8 cellular contexts compared by ENCODE assay signal in the genomic region with DNA sequence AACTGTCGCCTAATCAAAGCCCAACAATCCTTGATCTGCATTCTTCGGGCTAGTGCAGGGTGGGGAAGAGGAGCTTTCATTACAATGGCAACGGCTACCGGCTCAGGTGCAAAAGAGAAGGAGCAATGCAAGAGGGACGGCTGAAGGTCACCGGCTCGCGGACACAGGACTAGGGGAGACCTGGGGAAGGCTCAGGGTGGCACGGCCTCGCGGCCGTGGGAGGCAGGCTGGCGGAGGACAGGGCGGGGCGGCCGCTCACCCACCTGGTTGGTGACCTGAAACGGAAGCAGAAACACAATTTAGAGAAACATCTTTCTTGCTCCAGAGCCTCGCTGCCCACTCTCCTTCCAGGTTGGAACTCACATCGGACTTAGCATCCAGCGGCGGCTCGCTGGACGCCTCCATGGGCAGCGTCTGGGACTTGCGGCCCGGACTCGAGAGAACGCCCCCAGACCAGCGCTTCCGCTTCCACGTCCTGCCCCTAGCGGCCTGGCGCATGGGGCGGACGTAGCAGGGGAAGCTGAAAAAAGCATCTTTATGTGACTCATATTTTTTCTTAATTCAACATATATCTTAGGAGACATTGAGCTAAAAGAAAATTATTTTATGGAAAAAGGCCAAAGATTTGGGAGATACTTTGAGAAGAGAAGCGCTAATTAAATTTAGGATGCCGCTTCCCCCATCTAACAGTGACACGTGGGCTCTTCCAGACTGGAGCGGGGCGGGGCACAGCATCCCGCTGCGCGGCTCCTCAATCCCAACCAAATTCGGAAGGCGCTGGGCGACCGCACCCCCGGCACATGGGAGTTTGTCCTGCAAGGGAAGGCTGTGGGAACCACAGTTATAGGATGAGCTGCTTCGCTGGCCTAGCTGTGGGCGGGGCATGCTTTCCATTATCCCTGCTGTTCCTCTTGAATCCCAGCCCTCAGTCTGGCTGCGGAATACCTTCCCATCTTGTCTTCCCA. TPM values are rescaled to one million over a fixed set of nuclear protein-coding genes. Genes with fewer than 3 reads are reported as not detected.
DNase-seq lines count a peak whose midpoint lies in the region; FAIRE-seq lines count a peak whose summit lies in the region.

A gene (minus strand): TSS at position 441 of the 965 bp plus-strand sequence. CDS start 36 bp downstream, at position 405.

- peak within 1 kb of the TSS; percentile 94 for H3K9ac ChIP-seq in neuronal stem cell (ENCODE audit: low read depth, low read length, poor library complexity)

- peak; percentile 53 for DNase-seq in GM04503 (ENCODE audit: low read depth)
- DNase-seq in HAP-1 (ENCODE audit: low spot score in 2 of 2) = peak; percentile 86 to 94
- DNase-seq in MG63 = peak; percentile 92
- DNase-seq in SK-MEL-5 (ENCODE audit: low read depth, low spot score) = peak; percentile 92
- DNase-seq in activated naive CD4-positive, alpha-beta T cell treated with anti-CD3 and anti-CD28 coated beads for 36 hours = peak; percentile 70
- DNase-seq in frontal cortex (ENCODE audit: low spot score in 2 of 2) = peak; percentile 75 to 81
- peak; percentile 80 for DNase-seq in neuronal stem cell (ENCODE audit: low spot score)
- peak in 48 of 49 donors; percentile 12 to 86 (median 58) for DNase-seq in substantia nigra (lab: John Stamatoyannopoulos, UW)

- H3K18ac ChIP-seq in neuronal stem cell (ENCODE audit: low read length) = peak within 1 kb of the TSS; percentile 76

- peaks cover 25% of the 10 kb centered on the region for H3K4me1 Mint-ChIP-seq in activated naive CD4-positive, alpha-beta T cell treated with anti-CD3 and anti-CD28 coated beads for 36 hours (ENCODE audit: low read depth)

- H3K4ac ChIP-seq in neuronal stem cell (ENCODE audit: low read length) = no peak within 1 kb of the TSS

- no peaks in the 10 kb centered on the region for H3K27me3 ChIP-seq in HAP-1 (ENCODE audit: low read depth)
- H3K27me3 ChIP-seq in MG63 = no peaks in the 10 kb centered on the region
- H3K27me3 ChIP-seq in neuronal stem cell (ENCODE audit: control insufficient read depth in 3 of 3, insufficient read depth in 3 of 3, low read depth in 1 of 3, low read length in 3 of 3) = peaks cover 0 to 2% (median 0%) of the 10 kb centered on the region in 3 experiments

- H2BK15ac ChIP-seq in neuronal stem cell (ENCODE audit: low read length) = no peak within 1 kb of the TSS

- intact Hi-C loops in activated naive CD4-positive, alpha-beta T cell treated with anti-CD3 and anti-CD28 coated beads for 36 hours (cut with micrococcal nuclease) = loop anchor here (1.0 to 10.0 kb wide), 4 partner anchors 8 to 1403 kb away; a partner anchor contains a TSS

- H3K27ac ChIP-seq in neuronal stem cell (replicated peaks; ENCODE audit: low read length) (peak within 1 kb of the TSS; percentile 24), substantia nigra (ENCODE audit: low read depth, low read length, poor library complexity, severe bottlenecking) (peak within 1 kb of the TSS; percentile 77)

- H3K9me3 Mint-ChIP-seq in activated naive CD4-positive, alpha-beta T cell treated with anti-CD3 and anti-CD28 coated beads for 36 hours = no peaks in the 10 kb centered on the region

- peak within 1 kb of the TSS; percentile 69 for H3K4me3 ChIP-seq in HAP-1
- H3K4me3 ChIP-seq in MG63 = peak within 1 kb of the TSS; percentile 81
- peak within 1 kb of the TSS; percentile 93 to 95 for H3K4me3 ChIP-seq in neuronal stem cell (ENCODE audit: low read length in 2 of 2)

- no peak within 1 kb of the TSS for H4K91ac ChIP-seq in neuronal stem cell (ENCODE audit: low read depth, low read length, poor library complexity)

- peak within 1 kb of the TSS; percentile 84 for H3K14ac ChIP-seq in neuronal stem cell (ENCODE audit: low read length)

- peak within 1 kb of the TSS; percentile 81 for H3K23ac ChIP-seq in neuronal stem cell (ENCODE audit: low read depth, low read length, poor library complexity)

- H3K27me3 Mint-ChIP-seq in activated naive CD4-positive, alpha-beta T cell treated with anti-CD3 and anti-CD28 coated beads for 36 hours (ENCODE audit: low read depth) = no peaks in the 10 kb centered on the region

- H3K4me2 ChIP-seq in neuronal stem cell (ENCODE audit: insufficient read depth, low read length, poor library complexity, severe bottlenecking) = peak within 1 kb of the TSS; percentile 97

- no peak within 1 kb of the TSS for H2BK12ac ChIP-seq in neuronal stem cell (ENCODE audit: low read length)

- peaks cover 9% of the 10 kb centered on the region for H3K4me1 ChIP-seq in HAP-1
- peaks cover 2 to 3% of the 10 kb centered on the region in 2 donors for H3K4me1 ChIP-seq in neuronal stem cell (ENCODE audit: control insufficient read depth in 2 of 2, insufficient read depth in 1 of 2, low read depth in 1 of 2, low read length in 2 of 2)

- WGBS in neuronal stem cell (ENCODE audit: extremely low coverage in 2 of 2, insufficient read length in 2 of 2, insufficient replicate concordance in 1 of 2), 2 donors = no CpG with 5 or more reads among the region's 51 CpGs

- H3K36me3 ChIP-seq in HAP-1 (replicated peaks) = peaks cover 4% of the 10 kb centered on the region; the same call in 1 of the 2 replicates
- peaks cover 20% of the 10 kb centered on the region for H3K36me3 ChIP-seq in MG63
- peaks cover 6 to 34% of the 10 kb centered on the region in 2 donors for H3K36me3 ChIP-seq in neuronal stem cell (replicated peaks in 1 of 2; ENCODE audit: control insufficient read depth in 2 of 2, insufficient read depth in 2 of 2, low read length in 2 of 2)

- peak within 1 kb of the TSS; percentile 49 for H2BK5ac ChIP-seq in neuronal stem cell (ENCODE audit: low read length)

- peaks cover 18% of the 10 kb centered on the region for H3K36me3 Mint-ChIP-seq in activated naive CD4-positive, alpha-beta T cell treated with anti-CD3 and anti-CD28 coated beads for 36 hours (ENCODE audit: low read depth)

- in situ Hi-C loops in HAP-1 (cut with MboI; ENCODE audit: low sequenced_read_pairs) (no loop called here), SK-MEL-5 (cut with HindIII; ENCODE audit: low pct_unique_long_range_greater_than_20kb, low sequenced_read_pairs) (no loop called here)

- peak within 1 kb of the TSS; percentile 99 for H2AFZ ChIP-seq in neuronal stem cell (ENCODE audit: low read length)

- peak within 1 kb of the TSS; percentile 81 for H3K27ac Mint-ChIP-seq in activated naive CD4-positive, alpha-beta T cell treated with anti-CD3 and anti-CD28 coated beads for 36 hours

- no peak within 1 kb of the TSS for H2BK120ac ChIP-seq in neuronal stem cell (ENCODE audit: low read depth, low read length)

- peak within 1 kb of the TSS; percentile 93 for H3K4me3 Mint-ChIP-seq in activated naive CD4-positive, alpha-beta T cell treated with anti-CD3 and anti-CD28 coated beads for 36 hours

- H3K79me1 ChIP-seq in neuronal stem cell (ENCODE audit: low read depth, low read length) = no peaks in the 10 kb centered on the region

- no peaks in the 10 kb centered on the region for H3K9me3 ChIP-seq in HAP-1
- H3K9me3 ChIP-seq in MG63 = no peaks in the 10 kb centered on the region
- H3K9me3 ChIP-seq in neuronal stem cell (replicated peaks in 1 of 2; ENCODE audit: control insufficient read depth in 2 of 2, insufficient read depth in 1 of 2, low read depth in 1 of 2, low read length in 2 of 2) = no peaks in the 10 kb centered on the region

- H2AK5ac ChIP-seq in neuronal stem cell (ENCODE audit: low read depth, low read length) = peak within 1 kb of the TSS; percentile 70

- no peak for FAIRE-seq in frontal cortex (lab: Jason Lieb, UNC)

- CTCF ChIA-PET in activated naive CD4-positive, alpha-beta T cell treated with anti-CD3 and anti-CD28 coated beads for 36 hours (lab: Charles Lee) = interaction anchor here (0.6 to 1.5 kb wide), 4 partner anchors 10 to 161 kb away, joined by 3 to 4 read pairs (median 3); no protein-coding TSS in a partner anchor

- H4K8ac ChIP-seq in neuronal stem cell (ENCODE audit: low read depth, low read length) = no peak within 1 kb of the TSS

RNA-seq across cellular contexts. Expression of the gene that starts here (rescaled TPM):
- 72.1 and 744 TPM in 2 replicates for total RNA-seq in MG63 (2014; rRNA removed; shearing (Covaris generic); ENCODE audit: low replicate concordance)
- 214 TPM in 2 replicates for total RNA-seq in SK-MEL-5 (2014; rRNA removed; shearing (Covaris generic))
- 21.4 and 68.6 TPM in 2 replicates for polyA plus RNA-seq in SK-MEL-5 (2015; cell fraction: cytosol; rRNA removed)
- polyA plus RNA-seq in SK-MEL-5 (2015; cell fraction: nucleus; rRNA removed) = 25.5 and 34.8 TPM in 2 replicates
- total RNA-seq in activated naive CD4-positive, alpha-beta T cell treated with anti-CD3 and anti-CD28 coated beads for 36 hours = 100 to 1,000 TPM in 1 of 2 experiments, 10 to 100 TPM in 1; 95.4 to 105 TPM
- total RNA-seq in frontal cortex = 93.8 TPM
- polyA plus RNA-seq in neuronal stem cell (2013, experiment 1 of 2) = 382 TPM
- polyA plus RNA-seq in neuronal stem cell (2013, experiment 2 of 2) = 387 TPM

Comparison
In these comparisons a context has a peak if more than half of its experiments do, and no peak if none do; other contexts are left out.
1. Peak in every context shown above with its lines: DNase-seq, H3K4me3 ChIP-seq and H3K27ac ChIP-seq.